Comparison of ENCODE assay signal across 1 cellular context in the genomic region with DNA sequence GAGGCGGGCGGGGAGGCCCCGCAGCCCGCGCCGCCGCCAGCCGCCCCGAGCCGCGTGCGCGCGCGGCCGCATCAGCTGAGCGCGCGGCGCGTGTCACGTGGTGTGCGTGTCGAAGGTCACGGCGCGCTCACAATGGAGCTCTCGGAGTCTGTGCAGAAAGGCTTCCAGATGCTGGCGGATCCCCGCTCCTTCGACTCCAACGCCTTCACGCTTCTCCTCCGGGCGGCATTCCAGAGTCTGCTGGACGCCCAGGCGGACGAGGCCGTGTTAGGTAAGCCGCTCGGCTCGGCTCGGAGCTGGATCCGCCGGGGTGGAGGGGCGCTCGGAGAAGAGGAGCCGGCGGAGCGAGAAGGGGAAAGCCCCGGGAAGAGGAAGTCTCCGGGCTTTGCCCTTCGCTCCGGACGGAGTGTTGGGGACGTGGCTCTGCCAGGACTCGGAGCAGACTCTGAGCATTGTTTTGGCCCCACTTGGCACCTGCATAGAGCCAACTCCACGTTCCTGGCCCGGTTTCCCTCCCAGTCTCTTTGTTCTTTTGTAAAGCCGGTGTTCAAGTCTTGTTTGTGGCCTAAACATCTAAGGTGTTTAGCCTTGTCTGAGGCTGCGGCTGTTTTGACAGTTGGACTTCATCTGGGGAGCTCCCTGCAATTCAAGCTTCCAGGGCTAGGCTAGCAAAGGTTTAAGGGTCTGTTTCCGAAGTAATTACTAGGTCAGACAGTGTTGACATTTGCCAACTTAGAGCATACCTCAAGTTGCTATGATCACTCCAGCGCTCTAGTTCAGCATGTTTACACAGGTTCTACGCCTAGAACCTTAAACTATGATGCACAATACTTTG.
TF ChIP-seq lines count a peak whose summit lies in the region.

A gene (plus strand): TSS at position 103 of the 835 bp plus-strand sequence. CDS start 30 bp downstream, at position 133.

TF ChIP-seq in HepG2, 621 proteins besides CTCF, POLR2A, EP300 and RAD21 (continued from another document and continues in another):
- TF ChIP-seq, protein P1, sequence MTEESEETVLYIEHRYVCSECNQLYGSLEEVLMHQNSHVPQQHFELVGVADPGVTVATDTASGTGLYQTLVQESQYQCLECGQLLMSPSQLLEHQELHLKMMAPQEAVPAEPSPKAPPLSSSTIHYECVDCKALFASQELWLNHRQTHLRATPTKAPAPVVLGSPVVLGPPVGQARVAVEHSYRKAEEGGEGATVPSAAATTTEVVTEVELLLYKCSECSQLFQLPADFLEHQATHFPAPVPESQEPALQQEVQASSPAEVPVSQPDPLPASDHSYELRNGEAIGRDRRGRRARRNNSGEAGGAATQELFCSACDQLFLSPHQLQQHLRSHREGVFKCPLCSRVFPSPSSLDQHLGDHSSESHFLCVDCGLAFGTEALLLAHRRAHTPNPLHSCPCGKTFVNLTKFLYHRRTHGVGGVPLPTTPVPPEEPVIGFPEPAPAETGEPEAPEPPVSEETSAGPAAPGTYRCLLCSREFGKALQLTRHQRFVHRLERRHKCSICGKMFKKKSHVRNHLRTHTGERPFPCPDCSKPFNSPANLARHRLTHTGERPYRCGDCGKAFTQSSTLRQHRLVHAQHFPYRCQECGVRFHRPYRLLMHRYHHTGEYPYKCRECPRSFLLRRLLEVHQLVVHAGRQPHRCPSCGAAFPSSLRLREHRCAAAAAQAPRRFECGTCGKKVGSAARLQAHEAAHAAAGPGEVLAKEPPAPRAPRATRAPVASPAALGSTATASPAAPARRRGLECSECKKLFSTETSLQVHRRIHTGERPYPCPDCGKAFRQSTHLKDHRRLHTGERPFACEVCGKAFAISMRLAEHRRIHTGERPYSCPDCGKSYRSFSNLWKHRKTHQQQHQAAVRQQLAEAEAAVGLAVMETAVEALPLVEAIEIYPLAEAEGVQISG (CRISPR knock-in tag; IDR thresholded peaks at IDR 0.05), result peak; percentile 54; the same call in 1 of the 2 replicates
- TF ChIP-seq HNRNPL (IDR thresholded peaks at IDR 0.05; ENCODE audit: low read depth, low read length) (no peak), POGZ (CRISPR knock-in tag; IDR thresholded peaks at IDR 0.05) (peak; percentile 45; the same call in 1 of the 2 replicates), MXD4 (CRISPR knock-in tag; IDR thresholded peaks at IDR 0.05) (peak; percentile 69; the same call in 1 of the 2 replicates), PCBP1 (IDR thresholded peaks at IDR 0.05; ENCODE audit: borderline replicate concordance, low read depth, low read length) (0 out of 2 replicates have a peak, but pooled peaks have one; percentile 32), ZBTB8A (CRISPR knock-in tag; IDR thresholded peaks at IDR 0.05; ENCODE audit: borderline replicate concordance, low read depth) (no peak), ZNF24 (IDR thresholded peaks at IDR 0.05) (no peak), HIVEP1 (CRISPR knock-in tag; IDR thresholded peaks at IDR 0.05) (peak; percentile 77), NPAS2 (CRISPR knock-in tag; IDR thresholded peaks at IDR 0.05; ENCODE audit: borderline replicate concordance) (no peak), ZNF589 (CRISPR knock-in tag; conservative IDR thresholded peaks at IDR 0.05) (peak; percentile 58; the same call in 1 of the 2 replicates), ESRRA (CRISPR knock-in tag; IDR thresholded peaks at IDR 0.05; ENCODE audit: low read depth) (0 out of 2 replicates have a peak, but pooled peaks have one; percentile 24), MEF2D (CRISPR knock-in tag; IDR thresholded peaks at IDR 0.05) (peak; percentile 62; the same call in 1 of the 2 replicates), SP1 (IDR thresholded peaks at IDR 0.05) (no peak), SP1 (CRISPR knock-in tag; IDR thresholded peaks at IDR 0.05) (0 out of 2 replicates have a peak, but pooled peaks have one; percentile 21), KDM2A (CRISPR knock-in tag; IDR thresholded peaks at IDR 0.05; ENCODE audit: borderline replicate concordance, low read depth) (peak; percentile 85), NFRKB (IDR thresholded peaks at IDR 0.05) (no peak), KLF11 (CRISPR knock-in tag; IDR thresholded peaks at IDR 0.05) (peak; percentile 62; the same call in 1 of the 2 replicates)
- TF ChIP-seq, protein P2, sequence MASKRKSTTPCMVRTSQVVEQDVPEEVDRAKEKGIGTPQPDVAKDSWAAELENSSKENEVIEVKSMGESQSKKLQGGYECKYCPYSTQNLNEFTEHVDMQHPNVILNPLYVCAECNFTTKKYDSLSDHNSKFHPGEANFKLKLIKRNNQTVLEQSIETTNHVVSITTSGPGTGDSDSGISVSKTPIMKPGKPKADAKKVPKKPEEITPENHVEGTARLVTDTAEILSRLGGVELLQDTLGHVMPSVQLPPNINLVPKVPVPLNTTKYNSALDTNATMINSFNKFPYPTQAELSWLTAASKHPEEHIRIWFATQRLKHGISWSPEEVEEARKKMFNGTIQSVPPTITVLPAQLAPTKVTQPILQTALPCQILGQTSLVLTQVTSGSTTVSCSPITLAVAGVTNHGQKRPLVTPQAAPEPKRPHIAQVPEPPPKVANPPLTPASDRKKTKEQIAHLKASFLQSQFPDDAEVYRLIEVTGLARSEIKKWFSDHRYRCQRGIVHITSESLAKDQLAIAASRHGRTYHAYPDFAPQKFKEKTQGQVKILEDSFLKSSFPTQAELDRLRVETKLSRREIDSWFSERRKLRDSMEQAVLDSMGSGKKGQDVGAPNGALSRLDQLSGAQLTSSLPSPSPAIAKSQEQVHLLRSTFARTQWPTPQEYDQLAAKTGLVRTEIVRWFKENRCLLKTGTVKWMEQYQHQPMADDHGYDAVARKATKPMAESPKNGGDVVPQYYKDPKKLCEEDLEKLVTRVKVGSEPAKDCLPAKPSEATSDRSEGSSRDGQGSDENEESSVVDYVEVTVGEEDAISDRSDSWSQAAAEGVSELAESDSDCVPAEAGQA (IDR thresholded peaks at IDR 0.05; ENCODE audit: low read depth), result no peak
- TF ChIP-seq, protein P2 (CRISPR knock-in tag; IDR thresholded peaks at IDR 0.05; ENCODE audit: borderline replicate concordance), result no peak
- TF ChIP-seq, protein P3, sequence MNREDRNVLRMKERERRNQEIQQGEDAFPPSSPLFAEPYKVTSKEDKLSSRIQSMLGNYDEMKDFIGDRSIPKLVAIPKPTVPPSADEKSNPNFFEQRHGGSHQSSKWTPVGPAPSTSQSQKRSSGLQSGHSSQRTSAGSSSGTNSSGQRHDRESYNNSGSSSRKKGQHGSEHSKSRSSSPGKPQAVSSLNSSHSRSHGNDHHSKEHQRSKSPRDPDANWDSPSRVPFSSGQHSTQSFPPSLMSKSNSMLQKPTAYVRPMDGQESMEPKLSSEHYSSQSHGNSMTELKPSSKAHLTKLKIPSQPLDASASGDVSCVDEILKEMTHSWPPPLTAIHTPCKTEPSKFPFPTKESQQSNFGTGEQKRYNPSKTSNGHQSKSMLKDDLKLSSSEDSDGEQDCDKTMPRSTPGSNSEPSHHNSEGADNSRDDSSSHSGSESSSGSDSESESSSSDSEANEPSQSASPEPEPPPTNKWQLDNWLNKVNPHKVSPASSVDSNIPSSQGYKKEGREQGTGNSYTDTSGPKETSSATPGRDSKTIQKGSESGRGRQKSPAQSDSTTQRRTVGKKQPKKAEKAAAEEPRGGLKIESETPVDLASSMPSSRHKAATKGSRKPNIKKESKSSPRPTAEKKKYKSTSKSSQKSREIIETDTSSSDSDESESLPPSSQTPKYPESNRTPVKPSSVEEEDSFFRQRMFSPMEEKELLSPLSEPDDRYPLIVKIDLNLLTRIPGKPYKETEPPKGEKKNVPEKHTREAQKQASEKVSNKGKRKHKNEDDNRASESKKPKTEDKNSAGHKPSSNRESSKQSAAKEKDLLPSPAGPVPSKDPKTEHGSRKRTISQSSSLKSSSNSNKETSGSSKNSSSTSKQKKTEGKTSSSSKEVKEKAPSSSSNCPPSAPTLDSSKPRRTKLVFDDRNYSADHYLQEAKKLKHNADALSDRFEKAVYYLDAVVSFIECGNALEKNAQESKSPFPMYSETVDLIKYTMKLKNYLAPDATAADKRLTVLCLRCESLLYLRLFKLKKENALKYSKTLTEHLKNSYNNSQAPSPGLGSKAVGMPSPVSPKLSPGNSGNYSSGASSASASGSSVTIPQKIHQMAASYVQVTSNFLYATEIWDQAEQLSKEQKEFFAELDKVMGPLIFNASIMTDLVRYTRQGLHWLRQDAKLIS (CRISPR knock-in tag; IDR thresholded peaks at IDR 0.05), result 0 out of 2 replicates have a peak, but pooled peaks have one; percentile 45
- TF ChIP-seq, protein P4, sequence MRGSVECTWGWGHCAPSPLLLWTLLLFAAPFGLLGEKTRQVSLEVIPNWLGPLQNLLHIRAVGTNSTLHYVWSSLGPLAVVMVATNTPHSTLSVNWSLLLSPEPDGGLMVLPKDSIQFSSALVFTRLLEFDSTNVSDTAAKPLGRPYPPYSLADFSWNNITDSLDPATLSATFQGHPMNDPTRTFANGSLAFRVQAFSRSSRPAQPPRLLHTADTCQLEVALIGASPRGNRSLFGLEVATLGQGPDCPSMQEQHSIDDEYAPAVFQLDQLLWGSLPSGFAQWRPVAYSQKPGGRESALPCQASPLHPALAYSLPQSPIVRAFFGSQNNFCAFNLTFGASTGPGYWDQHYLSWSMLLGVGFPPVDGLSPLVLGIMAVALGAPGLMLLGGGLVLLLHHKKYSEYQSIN (CRISPR knock-in tag; IDR thresholded peaks at IDR 0.05; ENCODE audit: borderline replicate concordance), result peak; percentile 72; the same call in 1 of the 2 replicates
- TF ChIP-seq, protein P5, sequence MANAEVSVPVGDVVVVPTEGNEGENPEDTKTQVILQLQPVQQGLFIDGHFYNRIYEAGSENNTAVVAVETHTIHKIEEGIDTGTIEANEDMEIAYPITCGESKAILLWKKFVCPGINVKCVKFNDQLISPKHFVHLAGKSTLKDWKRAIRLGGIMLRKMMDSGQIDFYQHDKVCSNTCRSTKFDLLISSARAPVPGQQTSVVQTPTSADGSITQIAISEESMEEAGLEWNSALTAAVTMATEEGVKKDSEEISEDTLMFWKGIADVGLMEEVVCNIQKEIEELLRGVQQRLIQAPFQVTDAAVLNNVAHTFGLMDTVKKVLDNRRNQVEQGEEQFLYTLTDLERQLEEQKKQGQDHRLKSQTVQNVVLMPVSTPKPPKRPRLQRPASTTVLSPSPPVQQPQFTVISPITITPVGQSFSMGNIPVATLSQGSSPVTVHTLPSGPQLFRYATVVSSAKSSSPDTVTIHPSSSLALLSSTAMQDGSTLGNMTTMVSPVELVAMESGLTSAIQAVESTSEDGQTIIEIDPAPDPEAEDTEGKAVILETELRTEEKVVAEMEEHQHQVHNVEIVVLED (CRISPR knock-in tag; IDR thresholded peaks at IDR 0.05; ENCODE audit: borderline replicate concordance), result peak; percentile 75
- TF ChIP-seq, protein P6, sequence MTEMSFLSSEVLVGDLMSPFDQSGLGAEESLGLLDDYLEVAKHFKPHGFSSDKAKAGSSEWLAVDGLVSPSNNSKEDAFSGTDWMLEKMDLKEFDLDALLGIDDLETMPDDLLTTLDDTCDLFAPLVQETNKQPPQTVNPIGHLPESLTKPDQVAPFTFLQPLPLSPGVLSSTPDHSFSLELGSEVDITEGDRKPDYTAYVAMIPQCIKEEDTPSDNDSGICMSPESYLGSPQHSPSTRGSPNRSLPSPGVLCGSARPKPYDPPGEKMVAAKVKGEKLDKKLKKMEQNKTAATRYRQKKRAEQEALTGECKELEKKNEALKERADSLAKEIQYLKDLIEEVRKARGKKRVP (CRISPR knock-in tag; IDR thresholded peaks at IDR 0.05), result 0 out of 4 replicates have a peak, but pooled peaks of 1 of the 2 experiments have one; percentile 30
- TF ChIP-seq, protein P7, sequence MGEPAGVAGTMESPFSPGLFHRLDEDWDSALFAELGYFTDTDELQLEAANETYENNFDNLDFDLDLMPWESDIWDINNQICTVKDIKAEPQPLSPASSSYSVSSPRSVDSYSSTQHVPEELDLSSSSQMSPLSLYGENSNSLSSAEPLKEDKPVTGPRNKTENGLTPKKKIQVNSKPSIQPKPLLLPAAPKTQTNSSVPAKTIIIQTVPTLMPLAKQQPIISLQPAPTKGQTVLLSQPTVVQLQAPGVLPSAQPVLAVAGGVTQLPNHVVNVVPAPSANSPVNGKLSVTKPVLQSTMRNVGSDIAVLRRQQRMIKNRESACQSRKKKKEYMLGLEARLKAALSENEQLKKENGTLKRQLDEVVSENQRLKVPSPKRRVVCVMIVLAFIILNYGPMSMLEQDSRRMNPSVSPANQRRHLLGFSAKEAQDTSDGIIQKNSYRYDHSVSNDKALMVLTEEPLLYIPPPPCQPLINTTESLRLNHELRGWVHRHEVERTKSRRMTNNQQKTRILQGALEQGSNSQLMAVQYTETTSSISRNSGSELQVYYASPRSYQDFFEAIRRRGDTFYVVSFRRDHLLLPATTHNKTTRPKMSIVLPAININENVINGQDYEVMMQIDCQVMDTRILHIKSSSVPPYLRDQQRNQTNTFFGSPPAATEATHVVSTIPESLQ (CRISPR knock-in tag; conservative IDR thresholded peaks at IDR 0.05), result no peak
- TF ChIP-seq, protein P8, sequence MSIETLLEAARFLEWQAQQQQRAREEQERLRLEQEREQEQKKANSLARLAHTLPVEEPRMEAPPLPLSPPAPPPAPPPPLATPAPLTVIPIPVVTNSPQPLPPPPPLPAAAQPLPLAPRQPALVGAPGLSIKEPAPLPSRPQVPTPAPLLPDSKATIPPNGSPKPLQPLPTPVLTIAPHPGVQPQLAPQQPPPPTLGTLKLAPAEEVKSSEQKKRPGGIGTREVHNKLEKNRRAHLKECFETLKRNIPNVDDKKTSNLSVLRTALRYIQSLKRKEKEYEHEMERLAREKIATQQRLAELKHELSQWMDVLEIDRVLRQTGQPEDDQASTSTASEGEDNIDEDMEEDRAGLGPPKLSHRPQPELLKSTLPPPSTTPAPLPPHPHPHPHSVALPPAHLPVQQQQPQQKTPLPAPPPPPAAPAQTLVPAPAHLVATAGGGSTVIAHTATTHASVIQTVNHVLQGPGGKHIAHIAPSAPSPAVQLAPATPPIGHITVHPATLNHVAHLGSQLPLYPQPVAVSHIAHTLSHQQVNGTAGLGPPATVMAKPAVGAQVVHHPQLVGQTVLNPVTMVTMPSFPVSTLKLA (IDR thresholded peaks at IDR 0.05), result peak; percentile 24; the same call in 1 of the 2 replicates
- TF ChIP-seq, protein P9, sequence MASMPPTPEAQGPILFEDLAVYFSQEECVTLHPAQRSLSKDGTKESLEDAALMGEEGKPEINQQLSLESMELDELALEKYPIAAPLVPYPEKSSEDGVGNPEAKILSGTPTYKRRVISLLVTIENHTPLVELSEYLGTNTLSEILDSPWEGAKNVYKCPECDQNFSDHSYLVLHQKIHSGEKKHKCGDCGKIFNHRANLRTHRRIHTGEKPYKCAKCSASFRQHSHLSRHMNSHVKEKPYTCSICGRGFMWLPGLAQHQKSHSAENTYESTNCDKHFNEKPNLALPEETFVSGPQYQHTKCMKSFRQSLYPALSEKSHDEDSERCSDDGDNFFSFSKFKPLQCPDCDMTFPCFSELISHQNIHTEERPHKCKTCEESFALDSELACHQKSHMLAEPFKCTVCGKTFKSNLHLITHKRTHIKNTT (CRISPR knock-in tag; IDR thresholded peaks at IDR 0.05), result no peak
